Comparison of ENCODE assay signal across 12 cellular contexts in genomic region chr2:201798252-201798918, GRCh38. TPM values are rescaled to one million over a fixed set of nuclear protein-coding genes. Genes with fewer than 3 reads are reported as not detected.
DNase-seq lines count a peak whose midpoint lies in the region; ATAC-seq, FAIRE-seq and TF ChIP-seq lines count a peak whose summit lies in the region.
"Had no signal": no experiment of that assay in that cellular context is flagged by ENCODE, and none has a peak within 500 bp of the region (broad histone marks: within the 10 kb centered on the region; RNA-seq: fewer than 3 reads in every experiment).

No MANE protein-coding gene starts in this region.

- peak; percentile 94 for DNase-seq in HFFc6
- peak; percentile 69 to 90 for DNase-seq in SW 1271 (lab: John Stamatoyannopoulos, UW)
- DNase-seq in fibroblast of peridontal ligament (ENCODE audit: extremely low read depth) = peak; percentile 96
- DNase-seq in urothelium cell line (ENCODE audit: low spot score) = peak; percentile 52
- no peak for DNase-seq in thyroid gland
- DNase-seq in CD4-positive, alpha-beta memory T cell = no peak
- DNase-seq in WTC11 (ENCODE audit: low spot score) = no peak
- DNase-seq: activated T-cell treated with anti-CD3 and anti-CD28 coated beads for 4 hours, posterior cingulate gyrus had no signal

- H3K36me3 ChIP-seq in thyroid gland = no peaks in the 10 kb centered on the region
- H3K36me3 ChIP-seq in CD4-positive, alpha-beta memory T cell (ENCODE audit: insufficient read depth, low read length) = no peaks in the 10 kb centered on the region
- H3K36me3 ChIP-seq: cardiac muscle cell, suprapubic skin had no signal

- FAIRE-seq in urothelium cell line (lab: Jason Lieb, UNC) = no peak
- FAIRE-seq: frontal cortex had no signal

- intact Hi-C loops in thyroid gland (cut with DNase I) = no loop called here
- intact Hi-C loops in CD4-positive, alpha-beta memory T cell (cut with micrococcal nuclease) = no loop called here

- no peak overlapping the region for H3K27ac ChIP-seq in thyroid gland
- no peak overlapping the region for H3K27ac ChIP-seq in CD4-positive, alpha-beta memory T cell (ENCODE audit: low read depth, low read length)
- H3K27ac ChIP-seq: cardiac muscle cell, suprapubic skin had no signal

- TF ChIP-seq POLR2A in thyroid gland (IDR thresholded peaks at IDR 0.05) = no peak

- H3K36me3 Mint-ChIP-seq in HFFc6 (ENCODE audit: low read depth) (peaks cover 6% of the 10 kb centered on the region; the same call in 1 of the 2 replicates), WTC11 (no peaks in the 10 kb centered on the region)
- no peaks in the 10 kb centered on the region for H3K36me3 Mint-ChIP-seq in CD4-positive, alpha-beta memory T cell

- peaks cover 83% of the 10 kb centered on the region for H3K4me1 Mint-ChIP-seq in HFFc6 (ENCODE audit: low read depth)
- H3K4me1 Mint-ChIP-seq in CD4-positive, alpha-beta memory T cell = no peaks in the 10 kb centered on the region
- 0 out of 2 replicates have a peak, but pooled peaks cover 3% of the 10 kb centered on the region for H3K4me1 Mint-ChIP-seq in WTC11

- no peaks in the 10 kb centered on the region for H3K9me3 ChIP-seq in thyroid gland
- no peaks in the 10 kb centered on the region for H3K9me3 ChIP-seq in CD4-positive, alpha-beta memory T cell (ENCODE audit: control insufficient read depth in 1 of 2, low read length in 2 of 2)
- H3K9me3 ChIP-seq: suprapubic skin had no signal

- no peak for TF ChIP-seq CTCF in HFFc6 (IDR thresholded peaks at IDR 0.05)
- no peak for TF ChIP-seq CTCF in thyroid gland (IDR thresholded peaks at IDR 0.05)
- no peak for TF ChIP-seq CTCF in WTC11 (IDR thresholded peaks at IDR 0.05)

- H3K27me3 ChIP-seq in thyroid gland = no peaks in the 10 kb centered on the region
- peaks cover 4% of the 10 kb centered on the region for H3K27me3 ChIP-seq in CD4-positive, alpha-beta memory T cell (ENCODE audit: insufficient read depth, low read length)
- H3K27me3 ChIP-seq: cardiac muscle cell, suprapubic skin had no signal

- H3K4me3 Mint-ChIP-seq in HFFc6 (peak overlapping the region; percentile 66), WTC11 (no peak overlapping the region)
- no peak overlapping the region for H3K4me3 Mint-ChIP-seq in CD4-positive, alpha-beta memory T cell

- ATAC-seq in WTC11 = no peak

- no peak overlapping the region for H3K4me3 ChIP-seq in thyroid gland (replicated peaks in 1 of 3)
- no peak overlapping the region for H3K4me3 ChIP-seq in CD4-positive, alpha-beta memory T cell (ENCODE audit: low read length in 2 of 2)
- H3K4me3 ChIP-seq: cardiac muscle cell, suprapubic skin had no signal

- peak overlapping the region; percentile 97 for H3K27ac Mint-ChIP-seq in HFFc6
- no peak overlapping the region for H3K27ac Mint-ChIP-seq in CD4-positive, alpha-beta memory T cell
- H3K27ac Mint-ChIP-seq in WTC11 = no peak overlapping the region

- H3K27me3 Mint-ChIP-seq in HFFc6 (ENCODE audit: insufficient read depth) = no peaks in the 10 kb centered on the region
- H3K27me3 Mint-ChIP-seq in CD4-positive, alpha-beta memory T cell = peaks cover 9 to 13% of the 10 kb centered on the region in 2 donors
- H3K27me3 Mint-ChIP-seq in WTC11 (ENCODE audit: low read depth) = no peaks in the 10 kb centered on the region

- CTCF ChIA-PET in CD4-positive, alpha-beta memory T cell (lab: Charles Lee; ENCODE audit: partially characterized antibody) = no interaction called here
- CTCF ChIA-PET in WTC11 (lab: Charles Lee) = interaction anchor here (0.7 kb wide), 1 partner anchor 911 kb away, joined by 3 read pairs; no protein-coding TSS in a partner anchor

- H3K9me3 Mint-ChIP-seq in HFFc6 (no peaks in the 10 kb centered on the region), WTC11 (peaks cover 6% of the 10 kb centered on the region)
- peaks cover 0 to 2% (median 0%) of the 10 kb centered on the region in 8 donors for H3K9me3 Mint-ChIP-seq in CD4-positive, alpha-beta memory T cell

- POLR2A ChIA-PET in CD4-positive, alpha-beta memory T cell (lab: Charles Lee; ENCODE audit: partially characterized antibody) = no interaction called here
- POLR2A ChIA-PET in WTC11 (lab: Charles Lee) = interaction anchor here (0.6 kb wide), 1 partner anchor 33 kb away, joined by 3 read pairs; no protein-coding TSS in a partner anchor

- H3K4me1 ChIP-seq in thyroid gland = no peaks in the 10 kb centered on the region
- H3K4me1 ChIP-seq in CD4-positive, alpha-beta memory T cell (ENCODE audit: insufficient read depth, low read length) = no peaks in the 10 kb centered on the region
- H3K4me1 ChIP-seq: suprapubic skin had no signal

- 83 to 84% methylated on average over 7 of the region's 7 CpGs for WGBS in thyroid gland, 2 donors

TF ChIP-seq in WTC11, 78 proteins besides CTCF, POLR2A, EP300 and RAD21:
- no peak for TF ChIP-seq ZNF281 (CRISPR knock-in tag; IDR thresholded peaks at IDR 0.05)
- TF ChIP-seq, protein P1, sequence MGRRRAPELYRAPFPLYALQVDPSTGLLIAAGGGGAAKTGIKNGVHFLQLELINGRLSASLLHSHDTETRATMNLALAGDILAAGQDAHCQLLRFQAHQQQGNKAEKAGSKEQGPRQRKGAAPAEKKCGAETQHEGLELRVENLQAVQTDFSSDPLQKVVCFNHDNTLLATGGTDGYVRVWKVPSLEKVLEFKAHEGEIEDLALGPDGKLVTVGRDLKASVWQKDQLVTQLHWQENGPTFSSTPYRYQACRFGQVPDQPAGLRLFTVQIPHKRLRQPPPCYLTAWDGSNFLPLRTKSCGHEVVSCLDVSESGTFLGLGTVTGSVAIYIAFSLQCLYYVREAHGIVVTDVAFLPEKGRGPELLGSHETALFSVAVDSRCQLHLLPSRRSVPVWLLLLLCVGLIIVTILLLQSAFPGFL (CRISPR knock-in tag; IDR thresholded peaks at IDR 0.05; ENCODE audit: borderline replicate concordance) = no peak
- TF ChIP-seq, protein P2, sequence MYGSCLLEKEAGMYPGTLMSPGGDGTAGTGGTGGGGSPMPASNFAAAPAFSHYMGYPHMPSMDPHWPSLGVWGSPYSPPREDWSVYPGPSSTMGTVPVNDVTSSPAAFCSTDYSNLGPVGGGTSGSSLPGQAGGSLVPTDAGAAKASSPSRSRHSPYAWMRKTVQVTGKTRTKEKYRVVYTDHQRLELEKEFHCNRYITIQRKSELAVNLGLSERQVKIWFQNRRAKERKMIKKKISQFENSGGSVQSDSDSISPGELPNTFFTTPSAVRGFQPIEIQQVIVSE (CRISPR knock-in tag; IDR thresholded peaks at IDR 0.05; ENCODE audit: borderline replicate concordance) = no peak
- TF ChIP-seq, protein P3, sequence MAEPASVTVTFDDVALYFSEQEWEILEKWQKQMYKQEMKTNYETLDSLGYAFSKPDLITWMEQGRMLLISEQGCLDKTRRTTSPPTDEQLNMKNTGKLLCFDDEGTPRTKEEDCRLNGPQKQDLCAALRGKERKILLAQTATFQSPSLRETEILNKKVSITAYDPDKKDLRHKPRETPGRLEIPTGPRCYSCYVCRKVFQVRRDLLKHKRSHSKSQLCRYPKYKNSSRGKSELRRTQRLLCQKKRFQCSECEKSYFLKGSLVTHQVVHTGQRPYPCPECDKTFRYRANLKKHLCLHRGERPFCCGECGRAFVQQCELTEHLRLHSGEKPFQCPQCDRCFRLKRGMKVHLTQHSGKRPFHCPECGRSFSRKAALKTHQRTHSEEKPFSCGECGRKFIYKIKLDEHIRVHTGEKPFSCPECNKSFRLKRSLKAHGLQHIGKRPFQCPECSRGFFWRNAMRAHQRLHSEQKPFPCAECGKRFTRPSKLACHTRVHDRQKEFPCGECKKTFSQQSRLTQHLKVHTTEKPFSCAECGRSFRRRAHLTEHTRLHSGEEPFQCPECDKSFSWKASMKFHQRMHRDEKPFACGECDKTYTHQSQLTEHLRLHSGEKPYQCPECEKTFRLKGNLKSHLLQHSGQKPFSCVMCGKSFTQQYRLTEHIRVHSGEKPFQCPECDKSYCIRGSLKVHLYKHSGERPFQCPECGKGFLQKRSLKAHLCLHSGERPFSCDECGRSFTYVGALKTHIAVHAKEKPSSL (CRISPR knock-in tag; conservative IDR thresholded peaks at IDR 0.05) = no peak
- TF ChIP-seq ZNF121 (CRISPR knock-in tag; IDR thresholded peaks at IDR 0.05) = no peak
- TF ChIP-seq MYBL2 (CRISPR knock-in tag; IDR thresholded peaks at IDR 0.05) = no peak
- TF ChIP-seq NFE2L1 (CRISPR knock-in tag; IDR thresholded peaks at IDR 0.05) = no peak
- no peak for TF ChIP-seq CREM (CRISPR knock-in tag; IDR thresholded peaks at IDR 0.05)
- no peak for TF ChIP-seq NR2C2 (CRISPR knock-in tag; IDR thresholded peaks at IDR 0.05)

RNA-seq across cellular contexts. Expression of gene CDK15, which starts 8.0 kb away (rescaled TPM):
- total RNA-seq in HFFc6 (2021; fragmentation: NEBNext Ultra II Directional; extraction: Animal tissue kit (Norgen Biotek cat#: 25700)) = 10 to 100 TPM; 21.7 to 59.8 (median 49.4) TPM
- total RNA-seq in thyroid gland (1 to 10 TPM in 1 of 4 donors, not detected in 3; 1.2 TPM), WTC11 (2021) (not detected in 3 replicates)
- not detected for total RNA-seq in CD4-positive, alpha-beta memory T cell
- polyA plus RNA-seq in CD4-positive, alpha-beta memory T cell = not detected
- total RNA-seq: cardiac muscle cell had no signal
- polyA plus RNA-seq: cardiac muscle cell had no signal

RNA-seq across cellular contexts. Expression of gene ALS2, which starts 17.7 kb away (rescaled TPM):
- 10 to 100 TPM; 44.8 to 54.0 (median 46.4) TPM for total RNA-seq in HFFc6 (2021; fragmentation: NEBNext Ultra II Directional; extraction: Animal tissue kit (Norgen Biotek cat#: 25700))
- 10 to 100 TPM; 20.9 to 37.6 (median 29.9) TPM for total RNA-seq in thyroid gland
- total RNA-seq in CD4-positive, alpha-beta memory T cell = 10 to 100 TPM in 1 of 2 experiments, 1 to 10 TPM in 1; 9.8 to 10.5 TPM
- polyA plus RNA-seq in CD4-positive, alpha-beta memory T cell = 1 to 10 TPM; 4.9 to 5.5 TPM
- 28.1 to 33.3 TPM (median 30.5 TPM) in 3 replicates for total RNA-seq in WTC11 (2021)

Comparison
In these comparisons a context has a peak if more than half of its experiments do, and no peak if none do; other contexts are left out.
1. DNase-seq: peak in HFFc6 (single experiment), SW 1271 (2 of 2), fibroblast of peridontal ligament (single experiment) and urothelium cell line (single experiment); none in thyroid gland (0 of 2), CD4-positive, alpha-beta memory T cell (0 of 5) and WTC11 (single experiment).
2. RNA of gene CDK15, which starts 8.0 kb away (total RNA-seq): 21.7 to 59.8 TPM in HFFc6; not detected in WTC11, 1.2 TPM in thyroid gland and not detected in CD4-positive, alpha-beta memory T cell; every median in the first group is over 10 times any median in the second.